Comparison of ENCODE assay signal across 15 cellular contexts in the genomic region with DNA sequence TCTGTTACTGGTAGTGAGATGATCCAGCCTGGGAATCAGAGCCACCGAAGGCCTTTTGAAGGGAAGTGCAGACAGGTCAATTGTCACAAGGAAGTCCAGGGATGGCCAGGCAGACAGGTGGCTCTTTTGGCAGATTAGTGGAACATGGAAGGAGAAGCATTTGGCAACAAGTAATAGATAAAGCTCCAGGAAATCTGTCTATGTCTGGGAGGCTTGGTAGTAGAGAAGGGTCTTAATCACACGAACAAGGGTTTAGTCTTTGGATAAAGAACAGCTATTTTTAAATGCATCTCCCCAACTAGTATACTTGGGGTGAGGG.
"Had no signal": no experiment of that assay in that cellular context is flagged by ENCODE, and none has a peak within 500 bp of the region (broad histone marks: within the 10 kb centered on the region; RNA-seq: fewer than 3 reads in every experiment).

No MANE protein-coding gene starts in this region.

- H3K4me3 ChIP-seq: breast epithelium, K562 had no signal

- H3K36me3 ChIP-seq: breast epithelium had no signal

- H3K27me3 Mint-ChIP-seq: activated CD4-positive, alpha-beta T cell treated with anti-CD3 and anti-CD28 coated beads for 36 hours; activated CD8-positive, alpha-beta T cell treated with anti-CD3 and anti-CD28 coated beads for 36 hours; activated naive CD4-positive, alpha-beta T cell treated with anti-CD3 and anti-CD28 coated beads, Interleukin-2, amount 50 U/mL, for 24 hours; T-cell had no signal

- DNase-seq: activated CD4-positive, alpha-beta T cell treated with anti-CD3 and anti-CD28 coated beads for 36 hours; activated CD4-positive, alpha-beta T cell treated with anti-CD3 and anti-CD28 coated beads, Interleukin-2, amount 50 U/mL, for 1 hour; activated CD8-positive, alpha-beta memory T cell treated with anti-CD3 and anti-CD28 coated beads, Interleukin-2, amount 50 U/mL, for 4 hours; activated CD8-positive, alpha-beta T cell treated with anti-CD3 and anti-CD28 coated beads for 36 hours; activated T-cell treated with anti-CD3 and anti-CD28 coated beads, Interleukin-2, amount 50 U/mL, for 1 hour; aorta; central memory CD4-positive, alpha-beta T cell; NCI-H1436 treated with DMSO at 0.1 percent for 48 hours; NCI-H187; SIG-M5; T-cell; T1000 had no signal

- H3K27ac ChIP-seq: breast epithelium had no signal

- H3K36me3 Mint-ChIP-seq: activated naive CD4-positive, alpha-beta T cell treated with anti-CD3 and anti-CD28 coated beads, Interleukin-2, amount 50 U/mL, for 24 hours; T-cell had no signal

- H3K9me3 ChIP-seq: breast epithelium had no signal

- H3K4me1 Mint-ChIP-seq: activated CD4-positive, alpha-beta T cell treated with anti-CD3 and anti-CD28 coated beads for 36 hours; activated naive CD4-positive, alpha-beta T cell treated with anti-CD3 and anti-CD28 coated beads, Interleukin-2, amount 50 U/mL, for 24 hours; T-cell had no signal

- H3K4me1 ChIP-seq: breast epithelium had no signal

- H3K27ac Mint-ChIP-seq: activated CD4-positive, alpha-beta T cell treated with anti-CD3 and anti-CD28 coated beads for 36 hours; activated CD8-positive, alpha-beta T cell treated with anti-CD3 and anti-CD28 coated beads for 36 hours; activated naive CD4-positive, alpha-beta T cell treated with anti-CD3 and anti-CD28 coated beads, Interleukin-2, amount 50 U/mL, for 24 hours; T-cell had no signal

- H3K9me3 Mint-ChIP-seq: activated CD8-positive, alpha-beta T cell treated with anti-CD3 and anti-CD28 coated beads for 36 hours; activated naive CD4-positive, alpha-beta T cell treated with anti-CD3 and anti-CD28 coated beads, Interleukin-2, amount 50 U/mL, for 24 hours had no signal

- ATAC-seq: activated CD4-positive, alpha-beta T cell treated with anti-CD3 and anti-CD28 coated beads for 36 hours; activated CD8-positive, alpha-beta T cell treated with anti-CD3 and anti-CD28 coated beads for 36 hours; K562; T-cell had no signal

- H3K4me3 Mint-ChIP-seq: activated CD4-positive, alpha-beta T cell treated with anti-CD3 and anti-CD28 coated beads for 36 hours; activated CD8-positive, alpha-beta T cell treated with anti-CD3 and anti-CD28 coated beads for 36 hours; activated naive CD4-positive, alpha-beta T cell treated with anti-CD3 and anti-CD28 coated beads, Interleukin-2, amount 50 U/mL, for 24 hours; T-cell had no signal

- H3K27me3 ChIP-seq: breast epithelium had no signal
